ENCODE assay signal across 16 cellular contexts in the genomic region with DNA sequence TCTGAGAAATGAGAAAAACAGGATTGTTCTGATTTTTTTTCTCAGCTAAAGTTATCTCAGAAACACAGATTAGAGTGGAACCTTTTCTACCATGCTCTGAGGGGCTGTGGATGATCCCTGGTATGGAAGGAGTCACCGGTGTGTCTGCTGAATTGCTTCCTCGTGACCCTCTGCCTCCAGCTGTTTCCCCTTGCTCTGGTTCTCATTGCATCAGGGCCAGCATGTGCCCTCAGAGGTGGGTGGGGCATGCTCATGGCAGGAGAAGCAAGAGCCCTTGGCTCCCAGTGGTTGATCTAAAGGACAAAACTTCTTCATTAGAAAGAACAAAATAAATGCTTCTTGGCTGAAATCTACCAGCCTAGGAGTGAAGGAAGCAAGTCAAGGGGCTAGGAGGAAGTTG.
"Had no signal": no experiment of that assay in that cellular context is flagged by ENCODE, and none has a peak within 500 bp of the region (broad histone marks: within the 10 kb centered on the region; RNA-seq: fewer than 3 reads in every experiment).

No MANE protein-coding gene starts in this region.

- H3K27me3 ChIP-seq: breast epithelium, gastroesophageal sphincter, right lobe of liver had no signal

- H3K9me3 ChIP-seq: breast epithelium, gastroesophageal sphincter, prostate gland, right lobe of liver had no signal

- H3K36me3 ChIP-seq: breast epithelium, gastroesophageal sphincter, prostate gland, right lobe of liver had no signal

- H3K27ac ChIP-seq: breast epithelium, gastroesophageal sphincter, prostate gland, right lobe of liver had no signal

- H3K4me1 Mint-ChIP-seq: stimulated activated naive CD8-positive, alpha-beta T cell treated with anti-CD3 and anti-CD28 coated beads, Interleukin-15, amount 100 ng/mL, for 72 hours had no signal

- H3K4me3 ChIP-seq: breast epithelium, gastroesophageal sphincter, prostate gland, right lobe of liver had no signal

- H3K27me3 Mint-ChIP-seq: stimulated activated naive CD8-positive, alpha-beta T cell treated with anti-CD3 and anti-CD28 coated beads, Interleukin-15, amount 100 ng/mL, for 72 hours; T-cell had no signal

- H3K4me3 Mint-ChIP-seq: endodermal cell; stimulated activated naive CD8-positive, alpha-beta T cell treated with anti-CD3 and anti-CD28 coated beads, Interleukin-15, amount 100 ng/mL, for 72 hours; T-cell had no signal

- H3K27ac Mint-ChIP-seq: endodermal cell; stimulated activated naive CD8-positive, alpha-beta T cell treated with anti-CD3 and anti-CD28 coated beads, Interleukin-15, amount 100 ng/mL, for 72 hours; T-cell had no signal

- H3K4me1 ChIP-seq: breast epithelium, gastroesophageal sphincter, prostate gland, right lobe of liver had no signal

- DNase-seq: activated CD4-positive, alpha-beta T cell treated with anti-CD3 and anti-CD28 coated beads for 1 hour; activated CD4-positive, alpha-beta T cell treated with anti-CD3 and anti-CD28 coated beads, Interleukin-2, amount 50 U/mL, for 4 hours; activated naive CD4-positive, alpha-beta T cell; activated T-cell treated with anti-CD3 and anti-CD28 coated beads for 4 hours; endodermal cell; left colon; nephron progenitor cell; occipital lobe; right lobe of liver; stimulated activated CD4-positive, alpha-beta T cell treated with anti-CD3 and anti-CD28 coated beads, Interleukin-1b, Interleukin-23, amount 100 ng/mL, for 48 hours; stimulated activated naive CD8-positive, alpha-beta T cell treated with anti-CD3 and anti-CD28 coated beads, Interleukin-15, amount 100 ng/mL, for 72 hours; T-cell; T1000 had no signal

- H3K36me3 Mint-ChIP-seq: T-cell had no signal

- H3K9me3 Mint-ChIP-seq: stimulated activated naive CD8-positive, alpha-beta T cell treated with anti-CD3 and anti-CD28 coated beads, Interleukin-15, amount 100 ng/mL, for 72 hours had no signal

- ATAC-seq: gastroesophageal sphincter; left colon; stimulated activated naive CD8-positive, alpha-beta T cell treated with anti-CD3 and anti-CD28 coated beads, Interleukin-15, amount 100 ng/mL, for 72 hours; T-cell had no signal
